ENCODE assay signal across 19 cellular contexts in genomic region chr18:4134691-4135090, GRCh38.
A peak's percentile ranks its signal among the peaks of the same experiment; 100 is the strongest.
DNase-seq lines count a peak whose midpoint lies in the region; ATAC-seq, FAIRE-seq and TF ChIP-seq lines count a peak whose summit lies in the region.
"Had no signal": no experiment of that assay in that cellular context is flagged by ENCODE, and none has a peak within 500 bp of the region (broad histone marks: within the 10 kb centered on the region; RNA-seq: fewer than 3 reads in every experiment).

No MANE protein-coding gene starts in this region.

- H2AK5ac ChIP-seq in H1 (ENCODE audit: low read depth, low read length), result no peak overlapping the region
- H2AK5ac ChIP-seq in mesenchymal stem cell (ENCODE audit: low read length, severe bottlenecking), result no peak overlapping the region

- no peak overlapping the region for H2AFZ ChIP-seq in H1 (ENCODE audit: low read length)
- no peak overlapping the region for H2AFZ ChIP-seq in mesenchymal stem cell (ENCODE audit: low read depth, low read length)

- no peak overlapping the region for H2BK20ac ChIP-seq in H1 (ENCODE audit: low read length)

- H4K20me1 ChIP-seq in H1 (replicated peaks in 1 of 2; ENCODE audit: control insufficient read depth in 1 of 2, insufficient read depth in 2 of 2, low read length in 2 of 2), result no peaks in the 10 kb centered on the region

- no peaks in the 10 kb centered on the region for H3K79me1 ChIP-seq in H1 (ENCODE audit: low read depth, low read length)
- H3K79me1 ChIP-seq in mesenchymal stem cell (replicated peaks; ENCODE audit: low read length, poor library complexity, severe bottlenecking), result no peaks in the 10 kb centered on the region

- H3K56ac ChIP-seq in H1 (replicated peaks; ENCODE audit: insufficient read length, low read depth, low read length), result no peak overlapping the region

- no peak overlapping the region for H2BK5ac ChIP-seq in H1 (ENCODE audit: low read depth, low read length)
- H2BK5ac ChIP-seq in mesenchymal stem cell (ENCODE audit: low read depth, low read length, poor library complexity, severe bottlenecking), result no peak overlapping the region

- FAIRE-seq in H1 (lab: Jason Lieb, UNC), result peak; percentile 57
- FAIRE-seq: GM19239, HepG2 had no signal

- H2BK120ac ChIP-seq in H1 (replicated peaks; ENCODE audit: low read depth, low read length) (no peak overlapping the region), mesenchymal stem cell (ENCODE audit: low read depth, low read length) (no peak overlapping the region)

- no peaks in the 10 kb centered on the region for H3K9me3 Mint-ChIP-seq in activated T-helper 17 cell treated with anti-CD3 and anti-CD28 coated beads, Interleukin-2, amount 50 U/mL, for 72 hours
- H3K9me3 Mint-ChIP-seq: T-helper 1 cell treated with Interleukin-12 subunit alpha and Interleukin-12 subunit beta and Interleukin-4 antibody, amounts not matched to agents 30 μg/mL and 1 μg/mL, for 36 hours had no signal

- no peaks in the 10 kb centered on the region for H3K23me2 ChIP-seq in H1 (ENCODE audit: low read depth, low read length)

- H4K91ac ChIP-seq in H1 (replicated peaks; ENCODE audit: insufficient read length, low read length) (peak overlapping the region; percentile 46), mesenchymal stem cell (ENCODE audit: low read length) (no peak overlapping the region)

- H3K23ac ChIP-seq in H1 (ENCODE audit: insufficient read length) (no peak overlapping the region), mesenchymal stem cell (ENCODE audit: low read length in 2 of 2) (no peak overlapping the region)

- H3K4me2 ChIP-seq in H1 (ENCODE audit: insufficient read depth in 1 of 2, low read depth in 2 of 2, low read length in 2 of 2), result peak overlapping the region; percentile 39 to 46; a peak in 3 of 4 replicates
- H3K4me2 ChIP-seq in mesenchymal stem cell (ENCODE audit: low read length, poor library complexity, severe bottlenecking), result no peak overlapping the region

- H3K4me1 Mint-ChIP-seq in activated T-helper 17 cell treated with anti-CD3 and anti-CD28 coated beads, Interleukin-2, amount 50 U/mL, for 72 hours, result no peaks in the 10 kb centered on the region

- TF ChIP-seq RAD21 in H1 (IDR thresholded peaks at IDR 0.05 in 1 of 2, conservative IDR thresholded peaks at IDR 0.05 in 1 of 2; ENCODE audit: low read depth in 2 of 2, low read length in 2 of 2), result no peak

- no peak for ATAC-seq in activated T-helper 17 cell treated with anti-CD3 and anti-CD28 coated beads, Interleukin-2, amount 50 U/mL, for 72 hours (replicated peaks)
- no peak for ATAC-seq in HG03045 (IDR thresholded peaks at IDR 0.05; ENCODE audit: unreplicated experiment)
- ATAC-seq: HepG2, Panc1, Right ventricle myocardium inferior had no signal

- TF ChIP-seq EP300 in H1 (IDR thresholded peaks at IDR 0.05; ENCODE audit: borderline replicate concordance in 1 of 2, low read depth in 2 of 2, low read length in 2 of 2), result no peak

- H3K79me2 ChIP-seq in H1 (ENCODE audit: control insufficient read depth in 1 of 2, insufficient read depth in 2 of 2, low read length in 2 of 2), result no peaks in the 10 kb centered on the region

- DNase-seq in NCI-H1048 (lab: John Stamatoyannopoulos, UW) (peak; percentile 50), NCI-H345 treated with DMSO at 0.1 percent for 48 hours (lab: John Stamatoyannopoulos, UW; ENCODE audit: unreplicated experiment) (peak; percentile 32), H1 (ENCODE audit: low read depth in 1 of 2, low spot score in 2 of 2) (no peak), GM20000 (ENCODE audit: low spot score) (no peak), mesenchymal stem cell (no peak)
- DNase-seq: BE2C; CD4-positive, alpha-beta T cell; KG1; NCI-H1436 treated with DMSO at 0.1 percent for 48 hours; NCI-H2081 treated with DMSO at 0.1 percent for 48 hours; NCI-H510A had no signal

- H4K8ac ChIP-seq in H1 (ENCODE audit: extremely low read depth, insufficient read depth, low read length) (no peak overlapping the region), mesenchymal stem cell (ENCODE audit: low read length) (no peak overlapping the region)

- no peaks in the 10 kb centered on the region for H3K27me3 Mint-ChIP-seq in activated T-helper 17 cell treated with anti-CD3 and anti-CD28 coated beads, Interleukin-2, amount 50 U/mL, for 72 hours
- H3K27me3 Mint-ChIP-seq: CD4-positive, alpha-beta T cell had no signal

- no peaks in the 10 kb centered on the region; a peak in 1 of 4 replicates for H3K9me3 ChIP-seq in H1 (ENCODE audit: insufficient read depth in 2 of 2, low read depth in 1 of 2, low read length in 1 of 2)
- H3K9me3 ChIP-seq in mesenchymal stem cell (ENCODE audit: control insufficient read depth, low read length), result no peaks in the 10 kb centered on the region
- H3K9me3 ChIP-seq: BE2C, HAP-1 had no signal

- H3K18ac ChIP-seq in H1 (ENCODE audit: extremely low read depth, low read length) (no peak overlapping the region), mesenchymal stem cell (ENCODE audit: low read depth in 1 of 2, low read length in 2 of 2) (no peak overlapping the region)

- no peaks in the 10 kb centered on the region for H3K36me3 Mint-ChIP-seq in activated T-helper 17 cell treated with anti-CD3 and anti-CD28 coated beads, Interleukin-2, amount 50 U/mL, for 72 hours (ENCODE audit: low read depth)

- no peak overlapping the region for H2BK12ac ChIP-seq in H1 (ENCODE audit: low read depth, low read length)
- H2BK12ac ChIP-seq in mesenchymal stem cell (ENCODE audit: low read length in 2 of 2), result no peak overlapping the region

- CTCF ChIA-PET in H1 (lab: Charles Lee; ENCODE audit: partially characterized antibody), result interaction anchor here (0.6 kb wide), 1 partner anchor 1195 kb away, joined by 3 read pairs; no protein-coding TSS in a partner anchor

- no peak for TF ChIP-seq CTCF in H1 (IDR thresholded peaks at IDR 0.05; ENCODE audit: control extremely low read depth in 1 of 3, insufficient read depth in 1 of 3, low read depth in 1 of 3, low read length in 3 of 3)
- no peak for TF ChIP-seq CTCF in GM20000 (IDR thresholded peaks at IDR 0.05; ENCODE audit: extremely low read depth, missing control alignments)

- peak overlapping the region in 1 of 4 experiments; percentile 23; a peak in 1 of 8 replicates for H3K4me3 ChIP-seq in H1 (ENCODE audit: extremely low read depth in 1 of 4, insufficient read depth in 2 of 4, low read depth in 3 of 4, low read length in 4 of 4)
- no peak overlapping the region for H3K4me3 ChIP-seq in mesenchymal stem cell (ENCODE audit: insufficient read depth in 1 of 2, low read depth in 1 of 2, low read length in 2 of 2)
- H3K4me3 ChIP-seq: HAP-1 had no signal

- no peak overlapping the region for H4K5ac ChIP-seq in H1 (ENCODE audit: insufficient read length, low read depth, low read length)

- POLR2A ChIA-PET in H1 (lab: Charles Lee; ENCODE audit: partially characterized antibody), result interaction anchor here (1.1 kb wide), 1 partner anchor 15 kb away, joined by 5 read pairs; no protein-coding TSS in a partner anchor

- no peak overlapping the region; the same call in 1 of the 2 replicates for H3K27ac ChIP-seq in H1 (ENCODE audit: low read depth, low read length)
- H3K27ac ChIP-seq in mesenchymal stem cell (ENCODE audit: low read length, poor library complexity, severe bottlenecking), result no peak overlapping the region

- H3K14ac ChIP-seq in H1 (ENCODE audit: insufficient read length) (no peak overlapping the region), mesenchymal stem cell (ENCODE audit: low read length in 2 of 2) (no peak overlapping the region)

- H3K27ac Mint-ChIP-seq in activated T-helper 17 cell treated with anti-CD3 and anti-CD28 coated beads, Interleukin-2, amount 50 U/mL, for 72 hours, result no peak overlapping the region
- H3K27ac Mint-ChIP-seq: CD4-positive, alpha-beta T cell; T-helper 1 cell treated with Interleukin-12 subunit alpha and Interleukin-12 subunit beta and Interleukin-4 antibody, amounts not matched to agents 30 μg/mL and 1 μg/mL, for 36 hours had no signal

- no peak overlapping the region for H2BK15ac ChIP-seq in H1 (ENCODE audit: low read length)
- H2BK15ac ChIP-seq in mesenchymal stem cell (ENCODE audit: low read depth, poor library complexity, severe bottlenecking), result no peak overlapping the region

- H3K4me3 Mint-ChIP-seq in activated T-helper 17 cell treated with anti-CD3 and anti-CD28 coated beads, Interleukin-2, amount 50 U/mL, for 72 hours, result no peak overlapping the region
- H3K4me3 Mint-ChIP-seq: CD4-positive, alpha-beta T cell; T-helper 1 cell treated with Interleukin-12 subunit alpha and Interleukin-12 subunit beta and Interleukin-4 antibody, amounts not matched to agents 30 μg/mL and 1 μg/mL, for 36 hours had no signal

- H3K36me3 ChIP-seq in H1 (ENCODE audit: control insufficient read depth in 2 of 4, insufficient read depth in 4 of 4, low read length in 3 of 4) (no peaks in the 10 kb centered on the region), mesenchymal stem cell (ENCODE audit: control insufficient read depth in 1 of 2, insufficient read depth in 2 of 2, low read depth in 1 of 2, low read length in 2 of 2) (no peaks in the 10 kb centered on the region)
- H3K36me3 ChIP-seq: BE2C, HAP-1 had no signal

- TF ChIP-seq POLR2A in H1 (IDR thresholded peaks at IDR 0.05; ENCODE audit: control extremely low read depth in 1 of 2, low read depth in 2 of 2, low read length in 2 of 2), result no peak

- H3K4ac ChIP-seq in H1 (replicated peaks; ENCODE audit: insufficient read length, low read depth, low read length) (no peak overlapping the region), mesenchymal stem cell (ENCODE audit: low read depth in 1 of 2, low read length in 2 of 2) (no peak overlapping the region)

- H3K4me1 ChIP-seq in H1 (replicated peaks in 1 of 4; ENCODE audit: control insufficient read depth in 3 of 4, insufficient read depth in 4 of 4, low read length in 3 of 4), result peaks cover 0 to 10% (median 7%) of the 10 kb centered on the region in 4 experiments; a peak in 6 of 7 replicates
- H3K4me1 ChIP-seq in mesenchymal stem cell (ENCODE audit: control insufficient read depth, insufficient read depth, low read depth, low read length), result no peaks in the 10 kb centered on the region
- H3K4me1 ChIP-seq: BE2C had no signal

- no peaks in the 10 kb centered on the region for H3K27me3 ChIP-seq in H1 (replicated peaks in 1 of 4; ENCODE audit: control insufficient read depth in 3 of 4, extremely low read depth in 1 of 4, insufficient read depth in 3 of 4, low read length in 3 of 4)
- no peaks in the 10 kb centered on the region for H3K27me3 ChIP-seq in mesenchymal stem cell (ENCODE audit: control insufficient read depth in 1 of 2, insufficient read depth in 1 of 2, low read length in 2 of 2)
- H3K27me3 ChIP-seq: BE2C had no signal

- WGBS in H1 (ENCODE audit: extremely low coverage in 1 of 2, insufficient coverage in 1 of 2, insufficient read length in 1 of 2, insufficient replicate concordance in 2 of 2, low coverage in 1 of 2, low lambda C conversion rate in 2 of 2, missing lambda C conversion rate in 1 of 2), 2 experiments, result 36% methylated on average over 6 of the region's 6 CpGs; no CpG with 5 or more reads in 1 of the 2 experiments
- WGBS in mesenchymal stem cell, result 81% methylated on average over 4 of the region's 6 CpGs

- H3K9ac ChIP-seq in H1 (replicated peaks in 1 of 4; ENCODE audit: extremely low read depth in 1 of 4, low read depth in 3 of 4, low read length in 3 of 4) (no peak overlapping the region), mesenchymal stem cell (ENCODE audit: low read length) (no peak overlapping the region)

TF ChIP-seq in H1, 55 proteins besides CTCF, POLR2A, EP300 and RAD21 (continues in another document):
- no peak for TF ChIP-seq CBX8 (IDR thresholded peaks at IDR 0.05; ENCODE audit: borderline replicate concordance, low read depth, low read length)

Comparison
In these comparisons a context has a peak if more than half of its experiments do, and no peak if none do; other contexts are left out.
1. DNase-seq: peak in NCI-H1048 (single experiment) and NCI-H345 treated with DMSO at 0.1 percent for 48 hours (single experiment); none in H1 (0 of 2), GM20000 (single experiment) and mesenchymal stem cell (single experiment).